8 cellular contexts compared by ENCODE assay signal in the genomic region with DNA sequence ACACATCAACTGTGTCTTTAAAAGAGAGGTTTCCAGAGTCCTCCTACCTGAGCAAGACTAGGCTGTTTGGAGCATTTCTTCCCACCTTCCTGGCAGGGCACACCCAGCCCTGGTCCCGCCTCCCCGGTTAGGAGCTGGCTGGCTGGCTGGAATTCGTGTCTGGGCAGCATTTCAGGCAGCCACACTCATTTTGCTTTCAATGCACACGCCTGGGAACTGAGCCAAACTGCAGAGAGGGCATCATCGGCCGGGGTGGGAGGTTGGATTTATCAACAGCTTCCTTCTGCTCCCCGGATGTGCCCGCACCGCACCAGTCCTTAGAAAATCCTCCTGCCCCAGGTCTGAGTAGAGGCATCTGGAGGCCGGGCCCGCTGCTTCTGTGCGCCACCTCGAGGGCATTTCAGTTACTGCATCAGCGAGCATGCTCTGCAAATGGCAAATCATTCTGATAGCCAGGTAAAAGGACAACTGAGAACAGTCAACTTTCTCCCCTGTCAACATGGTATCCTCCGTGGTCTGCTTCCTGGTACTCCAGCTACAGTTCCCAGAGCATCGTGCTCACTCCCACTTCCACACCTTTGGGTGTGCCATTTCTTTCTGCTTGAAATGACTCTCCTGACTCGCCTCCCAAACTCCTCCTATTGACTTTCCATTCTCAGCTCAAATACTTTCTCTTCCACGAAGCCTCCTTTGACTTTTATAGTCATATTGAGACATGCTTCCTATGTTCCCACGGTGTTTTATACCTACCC. TPM values are rescaled to one million over a fixed set of nuclear protein-coding genes. Genes with fewer than 3 reads are reported as not detected.
A peak's percentile ranks its signal among the peaks of the same experiment; 100 is the strongest.
DNase-seq lines count a peak whose midpoint lies in the region; ATAC-seq and TF ChIP-seq lines count a peak whose summit lies in the region.

No MANE protein-coding gene starts in this region.

- CTCF ChIA-PET in HCT116 (lab: Charles Lee): interaction anchor here (0.6 to 2.6 kb wide), 27 partner anchors 9 to 778 kb away, joined by 3 to 21 read pairs (median 4); a partner anchor contains a TSS
- CTCF ChIA-PET in activated CD4-positive, alpha-beta T cell treated with anti-CD3 and anti-CD28 coated beads for 36 hours (lab: Charles Lee): interaction anchor here (0.5 to 3.9 kb wide), 31 partner anchors 8 to 451 kb away, joined by 3 to 26 read pairs (median 3); a partner anchor contains a TSS

- H3K36me3 ChIP-seq in HCT116 (ENCODE audit: control insufficient read depth in 1 of 2, insufficient read depth in 2 of 2, low read length in 2 of 2): no peaks in the 10 kb centered on the region
- H3K36me3 ChIP-seq in colonic mucosa: no peaks in the 10 kb centered on the region

- no peaks in the 10 kb centered on the region for H4K20me1 ChIP-seq in HCT116 (ENCODE audit: insufficient read depth)

- TF ChIP-seq RAD21 in HCT116 (IDR thresholded peaks at IDR 0.05; ENCODE audit: low read depth): peak; percentile 96

- DNase-seq in AG20443 (ENCODE audit: low spot score) (peak; percentile 85), HCT116 (ENCODE audit: low read depth, low spot score) (peak; percentile 85), NCI-H460 (ENCODE audit: extremely low read depth, low read depth) (peak; percentile 66), colonic mucosa (peak; percentile 95), left colon (peak; percentile 91)
- DNase-seq in activated CD4-positive, alpha-beta T cell treated with anti-CD3 and anti-CD28 coated beads for 36 hours: peak; percentile 94
- peak; percentile 85 for DNase-seq in stimulated activated CD4-positive, alpha-beta T cell treated with anti-CD3 and anti-CD28 coated beads, Interleukin-1b, Interleukin-23, amount 100 ng/mL, for 4 hours (ENCODE audit: low read depth in 2 of 2)

- H3K27ac Mint-ChIP-seq in activated CD4-positive, alpha-beta T cell treated with anti-CD3 and anti-CD28 coated beads for 36 hours: no peak overlapping the region

- H3K4me3 Mint-ChIP-seq in activated CD4-positive, alpha-beta T cell treated with anti-CD3 and anti-CD28 coated beads for 36 hours: no peak overlapping the region

- no peaks in the 10 kb centered on the region for H3K27me3 Mint-ChIP-seq in activated CD4-positive, alpha-beta T cell treated with anti-CD3 and anti-CD28 coated beads for 36 hours

- H3K36me3 Mint-ChIP-seq in activated CD4-positive, alpha-beta T cell treated with anti-CD3 and anti-CD28 coated beads for 36 hours (ENCODE audit: low read depth): no peaks in the 10 kb centered on the region

- H3K4me3 ChIP-seq in HCT116 (replicated peaks in 1 of 2; ENCODE audit: low read depth in 1 of 2, low read length in 2 of 2) (peak overlapping the region; percentile 27 to 45), colonic mucosa (no peak overlapping the region)

- POLR2A ChIA-PET in HCT116 (lab: Charles Lee): interaction anchor here (0.9 to 2.7 kb wide), 6 partner anchors 10 to 60 kb away, joined by 3 to 19 read pairs (median 8); a partner anchor contains a TSS
- POLR2A ChIA-PET in activated CD4-positive, alpha-beta T cell treated with anti-CD3 and anti-CD28 coated beads for 36 hours (lab: Charles Lee): interaction anchor here (0.7 to 1.1 kb wide), 3 partner anchors 18 to 61 kb away, joined by 3 to 4 read pairs (median 3); a partner anchor contains a TSS

- no peaks in the 10 kb centered on the region for H3K9me3 Mint-ChIP-seq in activated CD4-positive, alpha-beta T cell treated with anti-CD3 and anti-CD28 coated beads for 36 hours (ENCODE audit: low read depth)

- H3K4me1 ChIP-seq in HCT116 (ENCODE audit: control insufficient read depth in 1 of 2, insufficient read depth in 2 of 2, low read length in 2 of 2) (peaks cover 21 to 37% of the 10 kb centered on the region in 2 experiments), colonic mucosa (peaks cover 10% of the 10 kb centered on the region)

- no peaks in the 10 kb centered on the region for H3K9me3 ChIP-seq in HCT116 (ENCODE audit: control insufficient read depth in 1 of 2, insufficient read depth in 1 of 2, low read depth in 1 of 2, low read length in 2 of 2)
- no peaks in the 10 kb centered on the region for H3K9me3 ChIP-seq in colonic mucosa

- RAD21 ChIA-PET in HCT116 (lab: Charles Lee; ENCODE audit: low non-redundant PET in 1 of 2, low total read pairs in 2 of 2, uncharacterized antibody in 2 of 2, unreplicated experiment in 2 of 2): interaction anchor here (1.6 to 1.8 kb wide), 3 partner anchors 36 to 60 kb away, joined by 6 to 15 read pairs (median 10); a partner anchor contains a TSS

- peak overlapping the region; percentile 73 for H3K4me2 ChIP-seq in HCT116 (ENCODE audit: low read length)

- ATAC-seq in HCT116 (peak; percentile 92), left colon (peak; percentile 83), HG02938 (IDR thresholded peaks at IDR 0.05; ENCODE audit: unreplicated experiment) (no peak)
- ATAC-seq in activated CD4-positive, alpha-beta T cell treated with anti-CD3 and anti-CD28 coated beads for 36 hours: peak; percentile 98

- no peaks in the 10 kb centered on the region for H3K9me2 ChIP-seq in HCT116 (ENCODE audit: insufficient read depth)

- peak overlapping the region; percentile 81 for H2AFZ ChIP-seq in HCT116 (ENCODE audit: low read depth, low read length, poor library complexity, severe bottlenecking)

- intact Hi-C loops in HCT116 (cut with micrococcal nuclease): loop anchor here (2.0 to 10.0 kb wide), 3 partner anchors 35 to 429 kb away; a partner anchor contains a TSS
- intact Hi-C loops in activated CD4-positive, alpha-beta T cell treated with anti-CD3 and anti-CD28 coated beads for 36 hours (cut with DNase I, micrococcal nuclease): loop anchor here (2.0 to 10.0 kb wide), 3 partner anchors 61 to 189 kb away; a partner anchor contains a TSS
- intact Hi-C loops in colonic mucosa (cut with DNase I): loop anchor here (10.0 kb wide), 1 partner anchor 59 kb away; a partner anchor contains a TSS
- intact Hi-C loops in left colon (cut with DNase I, micrococcal nuclease): no loop called here

- no peaks in the 10 kb centered on the region for H3K79me2 ChIP-seq in HCT116 (ENCODE audit: insufficient read depth, low read length)

- peak overlapping the region; percentile 54 for H3K9ac ChIP-seq in HCT116 (ENCODE audit: low read length)
- peak overlapping the region; percentile 26 to 27 for H3K9ac ChIP-seq in colonic mucosa (ENCODE audit: low read depth in 2 of 2, low read length in 2 of 2)

- BruUV-seq in HCT116 (replicated peaks; lab: Mats Ljungman, UMichigan): no TSS peak

- H3K27me3 ChIP-seq in HCT116 (ENCODE audit: insufficient read depth, low read length): no peaks in the 10 kb centered on the region
- no peaks in the 10 kb centered on the region for H3K27me3 ChIP-seq in colonic mucosa

- TF ChIP-seq CTCF in HCT116 (IDR thresholded peaks at IDR 0.05 in 2 of 3, conservative IDR thresholded peaks at IDR 0.05 in 1 of 3; ENCODE audit: borderline replicate concordance in 1 of 3, insufficient read depth in 1 of 3, low read depth in 2 of 3, low read length in 2 of 3) (peak; percentile 72 to 96 (median 94)), colonic mucosa (IDR thresholded peaks at IDR 0.05) (peak; percentile 95)

- peaks cover 10% of the 10 kb centered on the region for H3K4me1 Mint-ChIP-seq in activated CD4-positive, alpha-beta T cell treated with anti-CD3 and anti-CD28 coated beads for 36 hours

- TF ChIP-seq POLR2A in HCT116 (IDR thresholded peaks at IDR 0.05; ENCODE audit: borderline replicate concordance, extremely low read depth, insufficient read depth, insufficient read length): peak; percentile 27

- H3K27ac ChIP-seq in HCT116 (ENCODE audit: low read depth, low read length) (peak overlapping the region; percentile 71), colonic mucosa (peak overlapping the region; percentile 74)

TF ChIP-seq in HCT116, 20 proteins besides CTCF, POLR2A, EP300 and RAD21 (continues in another document):
- peak; percentile 62; the same call in 1 of the 2 replicates for TF ChIP-seq CBX3 (IDR thresholded peaks at IDR 0.05; ENCODE audit: low read depth)
- peak; percentile 42; the same call in 1 of the 2 replicates for TF ChIP-seq SP1 (IDR thresholded peaks at IDR 0.05; ENCODE audit: low read depth)
- peak; percentile 7 for TF ChIP-seq TCF7L2 (IDR thresholded peaks at IDR 0.05; ENCODE audit: borderline replicate concordance, extremely low read depth, insufficient read depth, insufficient read length)
- peak; percentile 48 for TF ChIP-seq POLR2AphosphoS5 (IDR thresholded peaks at IDR 0.05; ENCODE audit: low read depth, low read length)
- TF ChIP-seq JUND (IDR thresholded peaks at IDR 0.05): no peak

RNA-seq across cellular contexts. Expression of a gene that starts 20.6 kb away (rescaled TPM):
- total RNA-seq in HCT116 (2021; ENCODE audit: unreplicated experiment) (3.7 TPM), colonic mucosa (100 to 1,000 TPM; 128 to 133 TPM), left colon (100 to 1,000 TPM; 147 to 186 TPM)
- polyA plus RNA-seq in HCT116 (2012): 4.4 and 4.6 TPM in 2 replicates
- total RNA-seq in NCI-H460 (2014; rRNA removed; shearing (Covaris generic)): 0.20 and 0.27 TPM in 2 replicates
- 0.36 and 1.2 TPM in 2 replicates for polyA plus RNA-seq in NCI-H460 (2014; cell fraction: nucleus; rRNA removed)
- 1 to 10 TPM; 5.5 to 6.8 TPM for total RNA-seq in activated CD4-positive, alpha-beta T cell treated with anti-CD3 and anti-CD28 coated beads for 36 hours

RNA-seq across cellular contexts. Expression of a gene that starts 34.3 kb away (rescaled TPM):
- total RNA-seq in HCT116 (2021; ENCODE audit: unreplicated experiment) (8.1 TPM), colonic mucosa (10 to 100 TPM in 1 of 2 donors, 1 to 10 TPM in 1; 7.1 to 13.9 TPM), left colon (10 to 100 TPM in 1 of 2 donors, 1 to 10 TPM in 1; 9.7 to 13.0 TPM)
- polyA plus RNA-seq in HCT116 (2012): 3.5 and 4.8 TPM in 2 replicates
- 5.5 and 5.9 TPM in 2 replicates for total RNA-seq in NCI-H460 (2014; rRNA removed; shearing (Covaris generic))
- 2.1 and 2.9 TPM in 2 replicates for polyA plus RNA-seq in NCI-H460 (2014; cell fraction: nucleus; rRNA removed)
- total RNA-seq in activated CD4-positive, alpha-beta T cell treated with anti-CD3 and anti-CD28 coated beads for 36 hours: 1 to 10 TPM; 5.2 to 6.1 TPM

RNA-seq across cellular contexts. Expression of a gene that starts 59.8 kb away (rescaled TPM):
- total RNA-seq in HCT116 (2021; ENCODE audit: unreplicated experiment) (194 TPM), colonic mucosa (100 to 1,000 TPM; 103 to 165 TPM), left colon (100 to 1,000 TPM in 1 of 2 donors, 10 to 100 TPM in 1; 78.8 to 107 TPM)
- polyA plus RNA-seq in HCT116 (2012): 79.2 and 97.3 TPM in 2 replicates
- 115 and 128 TPM in 2 replicates for total RNA-seq in NCI-H460 (2014; rRNA removed; shearing (Covaris generic))
- polyA plus RNA-seq in NCI-H460 (2014; cell fraction: nucleus; rRNA removed): 119 and 131 TPM in 2 replicates
- 100 to 1,000 TPM; 190 to 210 TPM for total RNA-seq in activated CD4-positive, alpha-beta T cell treated with anti-CD3 and anti-CD28 coated beads for 36 hours

Comparison
In these comparisons a context has a peak if more than half of its experiments do, and no peak if none do; other contexts are left out.
1. RNA of a gene that starts 20.6 kb away (total RNA-seq): 147 to 186 TPM in left colon and 128 to 133 TPM in colonic mucosa; 5.5 to 6.8 TPM in activated CD4-positive, alpha-beta T cell treated with anti-CD3 and anti-CD28 coated beads for 36 hours, 3.7 TPM in HCT116 (single experiment) and 0.20 to 0.27 TPM in NCI-H460; every median in the first group is over 10 times any median in the second.
2. intact Hi-C loops: an anchor here in HCT116 (2.0 to 10.0 kb wide), activated CD4-positive, alpha-beta T cell treated with anti-CD3 and anti-CD28 coated beads for 36 hours (2.0 to 10.0 kb wide) and colonic mucosa (10.0 kb wide); none called in left colon.
3. Peak in every context shown above with its lines, with median percentiles within 50 percentile points of each other: DNase-seq.